In the genomic region with DNA sequence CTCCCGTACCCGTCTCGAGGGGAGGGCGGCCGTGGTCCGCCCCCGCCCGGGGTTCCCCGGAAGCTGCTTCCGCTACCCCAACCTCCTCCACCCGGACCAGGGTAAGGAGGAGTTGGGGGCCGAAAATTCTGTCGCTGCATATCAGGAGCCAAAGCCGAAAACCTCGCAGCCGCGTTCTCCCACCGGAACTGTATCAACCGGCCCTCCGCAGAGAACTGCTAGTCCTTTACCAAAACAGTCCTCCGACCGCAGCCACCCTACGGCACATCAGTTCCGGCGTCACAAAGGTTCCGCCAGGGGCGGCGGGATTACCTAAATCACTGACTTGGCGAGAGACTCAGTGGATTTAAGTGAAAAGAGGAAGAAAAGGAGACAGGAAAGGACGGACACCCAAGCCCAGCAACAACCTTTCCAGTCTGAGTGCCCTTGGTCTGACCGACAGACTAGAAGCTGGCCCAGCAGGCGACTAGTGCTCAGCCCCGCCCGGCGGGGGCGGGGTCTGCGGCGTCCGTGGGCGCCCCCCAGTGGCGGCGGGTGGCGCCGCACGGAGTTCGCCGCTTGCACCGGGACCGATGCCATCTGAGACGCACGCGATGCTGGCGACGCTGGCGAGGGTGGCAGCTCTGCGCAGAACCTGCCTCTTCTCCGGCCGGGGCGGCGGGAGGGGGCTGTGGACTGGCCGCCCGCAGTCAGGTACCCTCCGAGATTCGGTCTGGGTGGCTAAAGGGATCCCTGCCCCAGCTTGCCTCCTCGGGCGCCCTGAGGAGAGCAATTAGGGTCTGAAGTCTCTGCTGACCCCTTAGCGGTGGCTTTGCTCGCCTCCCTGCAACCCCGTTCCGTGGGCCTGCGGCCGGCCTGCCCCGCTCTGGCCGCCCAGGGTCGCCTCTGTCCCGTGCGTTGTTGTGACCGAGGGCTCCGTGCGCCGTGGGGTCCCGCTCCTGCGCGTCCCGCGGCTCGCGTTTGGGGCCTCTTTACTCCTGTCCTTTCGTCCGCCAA, we compare ENCODE assay signal across 8 cellular contexts. TPM values are rescaled to one million over a fixed set of nuclear protein-coding genes. Genes with fewer than 3 reads are reported as not detected.
A peak's percentile ranks its signal among the peaks of the same experiment; 100 is the strongest.
DNase-seq lines count a peak whose midpoint lies in the region; ATAC-seq and TF ChIP-seq lines count a peak whose summit lies in the region.

Gene MPLKIP (minus strand): TSS at position 195 of the 996 bp plus-strand sequence. CDS start 55 bp downstream, at position 140.
Gene SUGCT (plus strand): TSS at position 578 of the 996 bp plus-strand sequence.

- H3K27me3 ChIP-seq in BJ (ENCODE audit: control insufficient read depth, insufficient read depth, low read length), result no peaks in the 10 kb centered on the region
- H3K27me3 ChIP-seq in layer of hippocampus (ENCODE audit: control insufficient read depth, insufficient read depth, low read length), result no peaks in the 10 kb centered on the region

- CTCF ChIA-PET in BJ (lab: Yijun Ruan, JAX), result interaction anchor here (0.6 to 1.8 kb wide), 16 partner anchors 9 to 238 kb away, joined by 3 to 12 read pairs (median 4); partner anchors contain the start of gene CDK13
- CTCF ChIA-PET in activated CD4-positive, alpha-beta T cell treated with anti-CD3 and anti-CD28 coated beads for 36 hours (lab: Charles Lee), result interaction anchor here (0.6 to 1.4 kb wide), 8 partner anchors 8 to 280 kb away, joined by 3 to 5 read pairs (median 4); no protein-coding TSS in a partner anchor

- intact Hi-C loops in activated CD4-positive, alpha-beta T cell treated with anti-CD3 and anti-CD28 coated beads for 36 hours (cut with DNase I, micrococcal nuclease), result loop anchor here (1.0 to 10.0 kb wide), 9 partner anchors 78 to 568 kb away; partner anchors contain the start of genes RALA (in 2 of the 2) and YAE1 (in 2 of the 2)

- ATAC-seq in HG03432 (IDR thresholded peaks at IDR 0.05; ENCODE audit: unreplicated experiment), result peak; percentile 91
- ATAC-seq in activated CD4-positive, alpha-beta T cell treated with anti-CD3 and anti-CD28 coated beads for 36 hours, result peak; percentile 86

- H3K4me1 Mint-ChIP-seq in activated CD4-positive, alpha-beta T cell treated with anti-CD3 and anti-CD28 coated beads for 36 hours, result peaks cover 28% of the 10 kb centered on the region

- peak within 1 kb of the TSS; percentile 80 for H3K4me3 Mint-ChIP-seq in activated CD4-positive, alpha-beta T cell treated with anti-CD3 and anti-CD28 coated beads for 36 hours

- POLR2A ChIA-PET in BJ (lab: Charles Lee), result interaction anchor here (0.6 kb wide), 1 partner anchor 309 kb away, joined by 3 read pairs; no protein-coding TSS in a partner anchor
- POLR2A ChIA-PET in activated CD4-positive, alpha-beta T cell treated with anti-CD3 and anti-CD28 coated beads for 36 hours (lab: Charles Lee), result interaction anchor here (0.6 kb wide), 1 partner anchor 738 kb away, joined by 3 read pairs; no protein-coding TSS in a partner anchor

- peak; percentile 60 for TF ChIP-seq CTCF in BJ (IDR thresholded peaks at IDR 0.05; ENCODE audit: insufficient read depth, low read depth, low read length)

- peak; percentile 23 for DNase-seq in BJ (ENCODE audit: low read depth)
- DNase-seq in NCI-H446 treated with DMSO at 0.1 percent for 48 hours (lab: John Stamatoyannopoulos, UW), result peak; percentile 83
- DNase-seq in activated CD4-positive, alpha-beta T cell treated with anti-CD3 and anti-CD28 coated beads for 36 hours, result peak; percentile 90
- peak; percentile 71 to 78 (median 72) for DNase-seq in stimulated activated CD4-positive, alpha-beta T cell treated with anti-CD3 and anti-CD28 coated beads, Interleukin-1b, Interleukin-23, amount 100 ng/mL, for 24 hours (ENCODE audit: low read depth in 4 of 4, low spot score in 1 of 4)

- H3K36me3 ChIP-seq in BJ (ENCODE audit: control insufficient read depth, insufficient read depth, low read length), result no peaks in the 10 kb centered on the region

- peak within 1 kb of the TSS; percentile 79 for H3K4me3 ChIP-seq in BJ (ENCODE audit: low read depth, low read length)

- H3K36me3 Mint-ChIP-seq in activated CD4-positive, alpha-beta T cell treated with anti-CD3 and anti-CD28 coated beads for 36 hours (ENCODE audit: low read depth), result peaks cover 12% of the 10 kb centered on the region

- no peaks in the 10 kb centered on the region for H3K9me3 Mint-ChIP-seq in activated CD4-positive, alpha-beta T cell treated with anti-CD3 and anti-CD28 coated beads for 36 hours (ENCODE audit: low read depth)

- peaks cover 3% of the 10 kb centered on the region for H3K27me3 Mint-ChIP-seq in activated CD4-positive, alpha-beta T cell treated with anti-CD3 and anti-CD28 coated beads for 36 hours

- peak; percentile 80 for TF ChIP-seq POLR2A in GM19193 (IDR thresholded peaks at IDR 0.05; ENCODE audit: extremely low read depth, insufficient read depth, insufficient read length)

- H3K27ac Mint-ChIP-seq in activated CD4-positive, alpha-beta T cell treated with anti-CD3 and anti-CD28 coated beads for 36 hours, result peak within 1 kb of the TSS; percentile 92

- H3K27ac ChIP-seq in cingulate gyrus (ENCODE audit: low read depth, low read length) (peak within 1 kb of the TSS; percentile 96), layer of hippocampus (ENCODE audit: low read depth, low read length) (peak within 1 kb of the TSS; percentile 91)

RNA-seq across cellular contexts. Expression of gene MPLKIP, which starts in this region (rescaled TPM):
- 13.1 and 22.5 TPM in 2 replicates for polyA plus RNA-seq in BJ (2011; rRNA removed)
- polyA minus RNA-seq in BJ (2011; rRNA and poly(A)+ RNA removed), result 1.7 and 2.6 TPM in 2 replicates
- total RNA-seq in activated CD4-positive, alpha-beta T cell treated with anti-CD3 and anti-CD28 coated beads for 36 hours, result 10 to 100 TPM; 28.5 to 35.2 TPM

RNA-seq across cellular contexts. Expression of gene SUGCT, which starts in this region (rescaled TPM):
- polyA plus RNA-seq in BJ (2011; rRNA removed), result 10.6 and 16.5 TPM in 2 replicates
- polyA minus RNA-seq in BJ (2011; rRNA and poly(A)+ RNA removed), result 7.0 and 9.5 TPM in 2 replicates
- 1 to 10 TPM; 1.2 to 1.9 TPM for total RNA-seq in activated CD4-positive, alpha-beta T cell treated with anti-CD3 and anti-CD28 coated beads for 36 hours

Comparison
In these comparisons a context has a peak if more than half of its experiments do, and no peak if none do; other contexts are left out.
1. Peak in every context shown above with its lines: DNase-seq, ATAC-seq, H3K4me3 ChIP-seq and H3K27ac ChIP-seq.
2. DNase-seq: peak in every context shown above with its lines; median percentile 90 in activated CD4-positive, alpha-beta T cell treated with anti-CD3 and anti-CD28 coated beads for 36 hours; 83 in NCI-H446 treated with DMSO at 0.1 percent for 48 hours; 72 in stimulated activated CD4-positive, alpha-beta T cell treated with anti-CD3 and anti-CD28 coated beads, Interleukin-1b, Interleukin-23, amount 100 ng/mL, for 24 hours; 23 in BJ.